In the genomic region with DNA sequence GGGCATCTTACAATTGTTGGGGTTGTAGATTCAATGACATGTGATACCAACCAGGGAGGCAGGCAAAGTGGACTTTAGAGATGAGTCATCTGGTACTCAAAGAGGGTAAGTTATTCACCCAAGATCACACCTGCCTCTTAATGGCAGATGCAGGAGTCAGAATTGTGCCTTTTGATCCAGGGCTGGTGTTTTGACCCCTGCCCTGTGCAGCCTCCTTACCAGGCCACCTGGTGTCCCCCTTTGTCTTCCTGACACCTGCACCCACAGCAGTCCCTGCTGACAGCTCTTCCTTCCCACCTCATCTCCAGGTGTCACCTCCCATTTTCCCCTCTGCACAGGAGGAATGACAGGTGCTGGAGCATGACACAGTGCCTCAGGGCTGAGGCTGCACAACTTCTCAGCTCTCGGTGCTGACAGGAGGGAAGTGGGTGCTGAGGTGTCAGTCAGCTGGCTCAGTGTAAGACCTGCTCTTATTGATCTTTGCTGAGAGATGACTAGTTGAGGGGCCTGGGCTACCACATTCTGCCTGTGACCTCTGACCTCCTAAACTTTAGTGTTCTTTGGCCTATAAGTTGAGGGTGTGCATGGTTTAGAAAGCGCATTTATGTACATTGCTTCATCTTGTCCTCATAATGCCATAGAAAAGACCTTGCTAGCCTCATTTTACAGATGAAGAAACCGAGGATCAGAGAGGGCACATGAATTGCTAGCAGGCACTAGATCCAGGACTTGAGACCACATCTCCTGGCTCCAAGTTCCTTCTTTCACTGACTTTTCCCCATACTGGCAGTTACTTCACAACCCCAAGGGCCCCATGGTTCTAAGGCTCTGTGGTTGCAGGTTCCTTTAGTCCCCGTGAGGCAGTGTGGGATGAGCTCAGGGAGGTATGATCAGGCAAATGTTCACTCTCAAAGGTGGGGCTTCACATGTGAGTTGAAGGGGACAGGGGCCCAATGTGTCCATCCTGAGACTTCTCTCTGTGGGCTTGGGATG, we compare ENCODE assay signal across 1 cellular context.
TF ChIP-seq lines count a peak whose summit lies in the region.

No MANE protein-coding gene starts in this region.

TF ChIP-seq in GM12878, 131 proteins besides CTCF, POLR2A, EP300 and RAD21 (continued from another document):
- TF ChIP-seq ATF3 (IDR thresholded peaks at IDR 0.05; ENCODE audit: borderline replicate concordance, extremely low read depth, low read depth, low read length) (no peak), GATAD2B (conservative IDR thresholded peaks at IDR 0.05; ENCODE audit: low read depth) (peak; percentile 43; the same call in 1 of the 2 replicates), NR2C1 (IDR thresholded peaks at IDR 0.05) (peak; percentile 86), HDGF (IDR thresholded peaks at IDR 0.05) (peak; percentile 61; the same call in 1 of the 2 replicates), NR2F1 (conservative IDR thresholded peaks at IDR 0.05) (peak; percentile 95), BACH1 (IDR thresholded peaks at IDR 0.05; ENCODE audit: borderline replicate concordance) (peak; percentile 43; the same call in 1 of the 2 replicates), ZNF384 (IDR thresholded peaks at IDR 0.05; ENCODE audit: borderline replicate concordance, low read depth, low read length) (no peak), EED (IDR thresholded peaks at IDR 0.05; ENCODE audit: low read depth) (0 out of 2 replicates have a peak, but pooled peaks have one; percentile 31), SPI1 (IDR thresholded peaks at IDR 0.05; ENCODE audit: borderline replicate concordance, insufficient read depth, low read depth, low read length) (peak; percentile 62; the same call in 1 of the 2 replicates), PKNOX1 (IDR thresholded peaks at IDR 0.05) (peak; percentile 87), IKZF2 (IDR thresholded peaks at IDR 0.05) (peak; percentile 64 to 70; a peak in 2 of 4 replicates), SMC3 (IDR thresholded peaks at IDR 0.05; ENCODE audit: borderline replicate concordance, low read length) (peak; percentile 31; the same call in 1 of the 2 replicates), JUND (IDR thresholded peaks at IDR 0.05; ENCODE audit: low read depth, low read length) (peak; percentile 45; the same call in 1 of the 2 replicates), TCF12 (IDR thresholded peaks at IDR 0.05; ENCODE audit: low read depth, low read length) (peak; percentile 82), CBFB (IDR thresholded peaks at IDR 0.05; ENCODE audit: low read depth) (no peak), PML (IDR thresholded peaks at IDR 0.05; ENCODE audit: low read length) (no peak)
- TF ChIP-seq, protein P1, sequence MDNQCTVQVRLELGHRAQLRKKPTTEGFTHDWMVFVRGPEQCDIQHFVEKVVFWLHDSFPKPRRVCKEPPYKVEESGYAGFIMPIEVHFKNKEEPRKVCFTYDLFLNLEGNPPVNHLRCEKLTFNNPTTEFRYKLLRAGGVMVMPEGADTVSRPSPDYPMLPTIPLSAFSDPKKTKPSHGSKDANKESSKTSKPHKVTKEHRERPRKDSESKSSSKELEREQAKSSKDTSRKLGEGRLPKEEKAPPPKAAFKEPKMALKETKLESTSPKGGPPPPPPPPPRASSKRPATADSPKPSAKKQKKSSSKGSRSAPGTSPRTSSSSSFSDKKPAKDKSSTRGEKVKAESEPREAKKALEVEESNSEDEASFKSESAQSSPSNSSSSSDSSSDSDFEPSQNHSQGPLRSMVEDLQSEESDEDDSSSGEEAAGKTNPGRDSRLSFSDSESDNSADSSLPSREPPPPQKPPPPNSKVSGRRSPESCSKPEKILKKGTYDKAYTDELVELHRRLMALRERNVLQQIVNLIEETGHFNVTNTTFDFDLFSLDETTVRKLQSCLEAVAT (IDR thresholded peaks at IDR 0.05), result 0 out of 2 replicates have a peak, but pooled peaks have one; percentile 36
